In the genomic region with DNA sequence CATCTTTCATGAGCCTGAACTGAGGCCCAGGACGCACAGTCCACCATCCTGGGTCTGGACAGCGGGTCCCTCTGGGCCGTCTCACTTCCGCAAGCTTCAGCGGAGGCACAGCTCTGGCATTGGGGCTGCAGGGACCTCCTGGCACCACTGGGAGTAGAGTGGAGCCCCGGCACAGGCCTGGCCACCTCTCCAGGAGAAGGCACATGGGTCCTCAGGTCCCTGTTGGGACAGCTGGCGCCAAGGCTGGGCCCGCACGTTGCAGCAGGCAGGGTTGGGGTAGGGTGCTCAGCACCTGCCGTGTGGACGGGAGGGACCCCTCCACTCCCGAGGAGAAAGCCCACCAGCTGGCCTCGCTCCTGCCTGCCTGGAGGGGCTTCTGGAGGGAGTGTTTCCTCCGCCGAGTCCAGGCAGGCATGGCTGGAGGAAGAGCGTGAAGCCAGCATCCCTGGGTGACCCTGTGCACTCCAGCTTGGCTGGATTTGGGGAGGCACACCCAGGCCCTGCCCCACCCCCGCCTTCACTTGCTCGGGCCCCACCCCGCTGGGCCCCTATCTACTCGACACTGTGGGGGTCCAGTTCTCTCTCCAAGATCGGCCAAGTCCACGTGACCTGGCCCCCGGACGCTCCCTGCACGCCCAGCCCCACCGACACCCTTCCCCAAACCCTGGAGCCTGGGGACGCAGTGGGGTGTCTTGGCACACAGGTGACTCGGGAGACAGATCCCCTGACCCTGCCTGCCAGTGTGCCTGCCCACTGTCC, we compare ENCODE assay signal across 11 cellular contexts.
"Had no signal": no experiment of that assay in that cellular context is flagged by ENCODE, and none has a peak within 500 bp of the region (broad histone marks: within the 10 kb centered on the region; RNA-seq: fewer than 3 reads in every experiment).

No MANE protein-coding gene starts in this region.

- H3K36me3 ChIP-seq: colonic mucosa, ovary had no signal

- H3K27ac ChIP-seq: colonic mucosa, foreskin keratinocyte, ovary, VCaP had no signal

- H3K9me3 ChIP-seq: colonic mucosa, ovary had no signal

- H3K4me3 ChIP-seq: colonic mucosa, ovary had no signal

- H3K27me3 ChIP-seq: ovary had no signal

- DNase-seq: activated CD4-positive, alpha-beta memory T cell treated with anti-CD3 and anti-CD28 coated beads, Interleukin-2, amount 10 ng/mL, durations not matched to agents 7 days and 5 days; activated CD4-positive, alpha-beta T cell treated with anti-CD3 and anti-CD28 coated beads for 4 hours; activated effector memory CD4-positive, alpha-beta T cell treated with Interleukin-2 at 50 U/mL for 16 hours; activated T-cell treated with anti-CD3 and anti-CD28 coated beads, Interleukin-2, amount 50 U/mL, for 4 hours; caudate nucleus; foreskin keratinocyte; glutamatergic neuron; stimulated activated naive CD8-positive, alpha-beta T cell treated with anti-CD3 and anti-CD28 coated beads, Interleukin-15, Interleukin-2, amounts not matched to agents 100 U/mL and 50 U/mL, for 24 hours had no signal

- H3K4me1 ChIP-seq: colonic mucosa, foreskin keratinocyte had no signal
